ENCODE assay signal across 13 cellular contexts in the genomic region with DNA sequence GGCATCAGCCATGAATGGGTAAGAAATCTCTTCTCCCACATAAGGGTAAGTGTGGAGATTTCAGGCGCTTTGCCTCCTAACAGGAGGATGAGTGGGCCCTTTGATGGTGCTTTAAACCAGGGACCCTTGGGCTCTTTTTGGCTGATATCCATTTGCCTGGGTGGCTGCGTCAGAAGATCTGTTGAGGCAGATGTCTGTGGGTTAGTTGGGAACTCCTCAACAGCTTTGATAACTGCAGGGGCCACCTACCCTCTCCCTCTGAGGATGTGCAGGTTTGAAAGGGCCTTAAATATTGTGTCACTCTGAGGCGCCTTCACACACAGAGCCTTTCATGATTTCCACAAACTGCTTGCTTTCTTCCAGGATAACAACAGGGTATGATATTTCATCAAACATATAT.
A peak's percentile ranks its signal among the peaks of the same experiment; 100 is the strongest.
DNase-seq lines count a peak whose midpoint lies in the region; ATAC-seq and TF ChIP-seq lines count a peak whose summit lies in the region.
"Had no signal": no experiment of that assay in that cellular context is flagged by ENCODE, and none has a peak within 500 bp of the region (broad histone marks: within the 10 kb centered on the region; RNA-seq: fewer than 3 reads in every experiment).

No MANE protein-coding gene starts in this region.

- WGBS in esophagus, 2 donors = 74 to 75% methylated on average over 3 of the region's 3 CpGs
- no CpG with 5 or more reads among the region's 3 CpGs for WGBS in trophoblast cell (ENCODE audit: extremely low coverage, insufficient coverage, insufficient read length)

- no peaks in the 10 kb centered on the region for H3K4me1 ChIP-seq in DND-41 (ENCODE audit: insufficient read depth, low read length)
- peaks cover 58% of the 10 kb centered on the region for H3K4me1 ChIP-seq in Panc1 (ENCODE audit: control insufficient read depth, insufficient read depth, low read length)
- peaks cover 2 to 3% of the 10 kb centered on the region in 2 donors for H3K4me1 ChIP-seq in esophagus (ENCODE audit: control insufficient read depth in 2 of 2, insufficient read depth in 2 of 2, low read length in 1 of 2)
- peaks cover 3 to 11% of the 10 kb centered on the region in 2 experiments for H3K4me1 ChIP-seq in trophoblast cell (ENCODE audit: control insufficient read depth in 1 of 2, insufficient read depth in 2 of 2, low read length in 2 of 2)

- H3K79me2 ChIP-seq in DND-41 (ENCODE audit: insufficient read depth, low read length) (no peaks in the 10 kb centered on the region), trophoblast cell (ENCODE audit: control insufficient read depth, insufficient read depth, low read length, poor library complexity) (peaks cover 2% of the 10 kb centered on the region)

- H2BK12ac ChIP-seq in trophoblast cell (ENCODE audit: low read length) = peak overlapping the region; percentile 97

- H3K9ac ChIP-seq in DND-41 (ENCODE audit: low read depth, low read length) = no peak overlapping the region
- H3K9ac ChIP-seq in trophoblast cell (ENCODE audit: low read length) = peak overlapping the region; percentile 42

- H2AFZ ChIP-seq in DND-41 (ENCODE audit: low read depth, low read length) = no peak overlapping the region
- no peak overlapping the region for H2AFZ ChIP-seq in trophoblast cell (ENCODE audit: insufficient read depth, low read length, poor library complexity)

- peaks cover 4% of the 10 kb centered on the region for H3K79me1 ChIP-seq in trophoblast cell (ENCODE audit: low read length)

- in situ Hi-C loops in Panc1 (cut with HindIII; ENCODE audit: low pct_unique_long_range_greater_than_20kb, low sequenced_read_pairs) = no loop called here

- H3K9me3 ChIP-seq in DND-41 (ENCODE audit: insufficient read depth, low read length, severe bottlenecking) (no peaks in the 10 kb centered on the region), Panc1 (ENCODE audit: control insufficient read depth, insufficient read depth, low read depth, low read length) (no peaks in the 10 kb centered on the region; the same call in 1 of the 2 replicates), esophagus (ENCODE audit: control insufficient read depth in 2 of 2, insufficient read depth in 1 of 2, low read depth in 1 of 2, low read length in 1 of 2) (no peaks in the 10 kb centered on the region), trophoblast cell (ENCODE audit: insufficient read depth, low read depth, low read length) (no peaks in the 10 kb centered on the region)
- H3K9me3 ChIP-seq: testis had no signal

- H4K91ac ChIP-seq in trophoblast cell (ENCODE audit: low read depth, low read length) = peak overlapping the region; percentile 85

- DNase-seq in DND-41 = no peak
- DNase-seq in Panc1 (ENCODE audit: low read depth, low spot score) = no peak
- DNase-seq in trophoblast cell = no peak
- DNase-seq in NCI-H748 (lab: John Stamatoyannopoulos, UW; ENCODE audit: unreplicated experiment) = no peak
- no peak for DNase-seq in NCI-H1092 (lab: John Stamatoyannopoulos, UW)
- DNase-seq: activated CD4-positive, alpha-beta T cell treated with anti-CD3 and anti-CD28 coated beads for 48 hours; activated naive CD8-positive, alpha-beta T cell treated with anti-CD3 and anti-CD28 coated beads, Interleukin-2, amount 50 U/mL, for 24 hours; NCI-H1105 treated with DMSO at 0.1 percent for 48 hours; testis had no signal

- TF ChIP-seq CTCF in DND-41 (IDR thresholded peaks at IDR 0.05; ENCODE audit: borderline replicate concordance, extremely low read depth, low read length, poor library complexity, severe bottlenecking) = no peak
- no peak for TF ChIP-seq CTCF in Panc1 (IDR thresholded peaks at IDR 0.05)

- H3K27me3 ChIP-seq in DND-41 (ENCODE audit: insufficient read depth, low read length, poor library complexity) (no peaks in the 10 kb centered on the region), Panc1 (ENCODE audit: control insufficient read depth, insufficient read depth, low read length) (no peaks in the 10 kb centered on the region), esophagus (ENCODE audit: control insufficient read depth in 1 of 2, insufficient read depth in 2 of 2, low read length in 2 of 2) (no peaks in the 10 kb centered on the region), trophoblast cell (ENCODE audit: insufficient read depth, low read length) (no peaks in the 10 kb centered on the region)
- H3K27me3 ChIP-seq: testis had no signal

- ATAC-seq in DND-41 (ENCODE audit: insufficient read depth, low read depth) = peak; percentile 48; the same call in 1 of the 3 replicates
- no peak for ATAC-seq in Panc1
- ATAC-seq in HG02678 (IDR thresholded peaks at IDR 0.05; ENCODE audit: unreplicated experiment) = no peak
- no peak for ATAC-seq in HG02970 (IDR thresholded peaks at IDR 0.05; ENCODE audit: low FRiP score, unreplicated experiment)
- ATAC-seq: activated naive CD8-positive, alpha-beta T cell treated with anti-CD3 and anti-CD28 coated beads, Interleukin-2, amount 50 U/mL, for 24 hours; GM12878 had no signal

- peak overlapping the region; percentile 26 for H2AK5ac ChIP-seq in trophoblast cell (ENCODE audit: low read length)

- CTCF ChIA-PET in Panc1 (lab: Charles Lee) = interaction anchor here (0.6 kb wide), 1 partner anchor 14 kb away, joined by 4 read pairs; no protein-coding TSS in a partner anchor

- intact Hi-C loops in Panc1 (cut with micrococcal nuclease; ENCODE audit: unreplicated experiment) = no loop called here

- no peak overlapping the region for H4K12ac ChIP-seq in trophoblast cell (ENCODE audit: low read depth, low read length)

- H4K20me1 ChIP-seq in DND-41 (ENCODE audit: insufficient read depth, low read length) = no peaks in the 10 kb centered on the region; the same call in 1 of the 2 replicates

- H3K4me3 ChIP-seq in DND-41 (ENCODE audit: low read depth in 1 of 2, low read length in 2 of 2) = no peak overlapping the region
- no peak overlapping the region for H3K4me3 ChIP-seq in Panc1 (ENCODE audit: low read depth in 2 of 2, low read length in 2 of 2)
- H3K4me3 ChIP-seq in esophagus (ENCODE audit: low read depth in 1 of 2, low read length in 2 of 2) = no peak overlapping the region
- no peak overlapping the region for H3K4me3 ChIP-seq in trophoblast cell (ENCODE audit: low read depth, low read length)
- H3K4me3 ChIP-seq: GM12878, testis had no signal

- peak overlapping the region; percentile 49 for H3K18ac ChIP-seq in trophoblast cell (ENCODE audit: low read length)

- H3K23ac ChIP-seq in trophoblast cell (ENCODE audit: low read length) = no peak overlapping the region

- BruUV-seq in Panc1 (replicated peaks; lab: Mats Ljungman, UMichigan) = no TSS peak

- H3K27ac ChIP-seq in DND-41 (ENCODE audit: low read length) = no peak overlapping the region
- peak overlapping the region; percentile 95 for H3K27ac ChIP-seq in Panc1 (ENCODE audit: low read length)
- peak overlapping the region; percentile 65 to 72 for H3K27ac ChIP-seq in esophagus (ENCODE audit: low read depth in 2 of 2, low read length in 1 of 2)
- H3K27ac ChIP-seq in trophoblast cell (ENCODE audit: low read depth, low read length) = peak overlapping the region; percentile 55
- H3K27ac ChIP-seq: testis had no signal

- H3K4ac ChIP-seq in trophoblast cell (ENCODE audit: low read depth, low read length) = no peak overlapping the region

- POLR2A ChIA-PET in Panc1 (lab: Charles Lee) = no interaction called here

- H3K36me3 ChIP-seq in DND-41 (ENCODE audit: insufficient read depth, low read length) = no peaks in the 10 kb centered on the region
- H3K36me3 ChIP-seq in Panc1 (ENCODE audit: control insufficient read depth, insufficient read depth, low read length) = no peaks in the 10 kb centered on the region
- no peaks in the 10 kb centered on the region for H3K36me3 ChIP-seq in esophagus (ENCODE audit: control insufficient read depth in 2 of 2, insufficient read depth in 2 of 2, low read length in 1 of 2)
- H3K36me3 ChIP-seq in trophoblast cell (ENCODE audit: control insufficient read depth in 1 of 2, insufficient read depth in 2 of 2, low read length in 2 of 2) = peaks cover 0 to 2% of the 10 kb centered on the region in 2 experiments

- peak overlapping the region; percentile 98 for H2BK120ac ChIP-seq in trophoblast cell (ENCODE audit: insufficient read depth, low read length, poor library complexity)

- peak overlapping the region; percentile 79 for H3K14ac ChIP-seq in trophoblast cell (ENCODE audit: low read length)

- H2BK5ac ChIP-seq in trophoblast cell (ENCODE audit: low read depth, low read length, poor library complexity) = peak overlapping the region; percentile 82

- no peak overlapping the region for H3K4me2 ChIP-seq in DND-41 (ENCODE audit: insufficient read depth, low read length)
- no peak overlapping the region for H3K4me2 ChIP-seq in trophoblast cell (ENCODE audit: low read length)

- no peak overlapping the region for H4K8ac ChIP-seq in trophoblast cell (ENCODE audit: low read depth, low read length)
